8 cellular contexts compared by ENCODE assay signal in the genomic region with DNA sequence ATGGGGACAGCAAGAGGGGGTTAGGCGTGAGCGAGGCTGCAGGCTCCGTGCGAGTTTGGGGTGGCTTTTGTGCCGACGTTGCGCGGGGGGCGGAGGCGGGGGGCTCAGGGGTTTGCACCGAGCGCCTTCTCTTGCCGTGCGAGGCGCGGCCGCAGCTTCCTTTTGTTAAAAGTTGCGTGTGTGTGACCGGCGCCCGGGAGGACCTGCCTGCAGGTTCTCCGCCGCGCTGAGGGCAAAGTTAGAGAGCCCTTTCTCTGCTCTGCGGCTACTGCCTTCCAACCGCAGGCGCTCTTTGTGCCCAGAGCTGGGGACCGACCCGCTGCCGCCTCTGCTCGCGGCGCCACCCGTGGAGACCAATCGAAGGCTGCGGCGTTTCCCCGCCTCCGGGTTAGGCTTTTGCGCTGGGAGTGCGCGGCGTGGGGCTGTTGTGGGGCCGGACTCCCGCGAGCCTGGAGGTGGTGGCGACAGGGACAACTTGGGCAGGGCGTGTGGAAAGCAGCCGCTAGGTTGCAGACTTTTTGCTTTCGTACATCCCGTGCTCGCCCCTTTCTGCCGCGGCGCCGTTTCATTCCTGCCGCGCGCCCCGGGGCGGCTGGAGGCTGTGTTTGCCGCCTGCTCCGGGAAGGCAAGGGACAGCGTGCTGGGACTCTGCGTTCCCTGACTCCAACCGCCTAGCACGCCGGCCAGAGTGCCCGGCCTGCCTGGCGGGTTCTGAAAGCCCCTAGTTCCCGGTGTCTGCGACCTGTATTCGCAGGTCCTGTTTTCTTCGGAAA. TPM values are rescaled to one million over a fixed set of nuclear protein-coding genes. Genes with fewer than 3 reads are reported as not detected.
DNase-seq lines count a peak whose midpoint lies in the region; FAIRE-seq and TF ChIP-seq lines count a peak whose summit lies in the region.

No MANE protein-coding gene starts in this region.

- DNase-seq in 8988T (peak; percentile 74), SKM-1 (lab: John Stamatoyannopoulos, UW; ENCODE audit: unreplicated experiment) (peak; percentile 51), breast epithelium (ENCODE audit: low spot score in 2 of 2) (peak in 1 of 2 donors; percentile 47), islet precursor cell (peak; percentile 86), HTR-8/SVneo (ENCODE audit: insufficient read length, low spot score) (no peak)

- H3K27ac ChIP-seq in HUES48 (ENCODE audit: low read depth, low read length) (peak overlapping the region; percentile 26), breast epithelium (peak overlapping the region; percentile 81 to 84)

- H3K9me3 ChIP-seq in HUES48 (ENCODE audit: control insufficient read depth, insufficient read depth, low read length), result no peaks in the 10 kb centered on the region
- H3K9me3 ChIP-seq in breast epithelium, result no peaks in the 10 kb centered on the region
- no peaks in the 10 kb centered on the region for H3K9me3 ChIP-seq in skeletal muscle satellite cell (replicated peaks; ENCODE audit: low read length)

- intact Hi-C loops in breast epithelium (cut with DNase I; ENCODE audit: low total_unique reads), result no loop called here

- TF ChIP-seq CTCF in GM12873 (IDR thresholded peaks at IDR 0.05; ENCODE audit: insufficient read depth, low read depth, low read length, missing control alignments) (peak; percentile 26), breast epithelium (IDR thresholded peaks at IDR 0.05) (peak in 1 of 3 donors; percentile 36)

- H3K4me3 ChIP-seq in HUES48 (ENCODE audit: low read depth, low read length) (peak overlapping the region; percentile 74), breast epithelium (peak overlapping the region; percentile 43 to 76 (median 68)), skeletal muscle satellite cell (ENCODE audit: low read length) (peak overlapping the region; percentile 69)

- H3K9ac ChIP-seq in HUES48 (ENCODE audit: low read depth, low read length) (peak overlapping the region; percentile 77), skeletal muscle satellite cell (ENCODE audit: low read depth, low read length) (peak overlapping the region; percentile 41)

- H3K27me3 ChIP-seq in HUES48 (ENCODE audit: control insufficient read depth, insufficient read depth, low read length) (peaks cover 54% of the 10 kb centered on the region), breast epithelium (peaks cover 0 to 5% of the 10 kb centered on the region in 2 donors), skeletal muscle satellite cell (ENCODE audit: control insufficient read depth, insufficient read depth, low read length) (peaks cover 66% of the 10 kb centered on the region)

- no peaks in the 10 kb centered on the region for H3K36me3 ChIP-seq in HUES48 (ENCODE audit: control insufficient read depth, insufficient read depth, low read length)
- H3K36me3 ChIP-seq in breast epithelium, result no peaks in the 10 kb centered on the region
- no peaks in the 10 kb centered on the region for H3K36me3 ChIP-seq in skeletal muscle satellite cell (ENCODE audit: insufficient read depth, low read length)

- peak overlapping the region; percentile 87 for H3K4me2 ChIP-seq in skeletal muscle satellite cell (ENCODE audit: low read length)

- FAIRE-seq in HTR-8/SVneo (lab: Jason Lieb, UNC), result no peak

- TF ChIP-seq POLR2A in breast epithelium (IDR thresholded peaks at IDR 0.05), result no peak

- H3K4me1 ChIP-seq in HUES48 (ENCODE audit: control insufficient read depth, insufficient read depth, low read length) (peaks cover 30% of the 10 kb centered on the region), breast epithelium (peaks cover 5 to 8% of the 10 kb centered on the region in 2 donors), skeletal muscle satellite cell (ENCODE audit: control insufficient read depth, insufficient read depth, low read length) (peaks cover 32% of the 10 kb centered on the region)

RNA-seq across cellular contexts. Expression of a gene that starts 0.8 kb away (rescaled TPM):
- 100 to 1,000 TPM in 1 of 3 donors, 10 to 100 TPM in 2; 23.2 to 297 (median 75.4) TPM for total RNA-seq in breast epithelium
- 0.25 and 0.87 TPM in 2 replicates for total RNA-seq in skeletal muscle satellite cell (2012; rRNA removed)
